ENCODE assay signal across 6 cellular contexts in genomic region chr16:2250652-2251280, GRCh38. TPM values are rescaled to one million over a fixed set of nuclear protein-coding genes. Genes with fewer than 3 reads are reported as not detected.
A peak's percentile ranks its signal among the peaks of the same experiment; 100 is the strongest.
DNase-seq lines count a peak whose midpoint lies in the region; ATAC-seq and TF ChIP-seq lines count a peak whose summit lies in the region.

No MANE protein-coding gene starts in this region.

- peak overlapping the region; percentile 87 to 96 for H3K27ac ChIP-seq in lung (ENCODE audit: low read depth in 1 of 2, low read length in 1 of 2)

- H3K27me3 ChIP-seq in lung (ENCODE audit: control insufficient read depth, insufficient read depth): no peaks in the 10 kb centered on the region

- H3K36me3 ChIP-seq in lung (ENCODE audit: control insufficient read depth in 2 of 2, insufficient read depth in 2 of 2, low read length in 2 of 2): peaks cover 18 to 30% of the 10 kb centered on the region in 2 donors

- peak overlapping the region; percentile 71 for H3K4me3 ChIP-seq in lung

- ATAC-seq in lung (ENCODE audit: insufficient read depth, low FRiP score): peak; percentile 3
- no peak for ATAC-seq in GM19463 (IDR thresholded peaks at IDR 0.05; ENCODE audit: unreplicated experiment)

- no peak for TF ChIP-seq CTCF in lung (IDR thresholded peaks at IDR 0.05; ENCODE audit: control extremely low read depth, extremely low read depth)

- peaks cover 3 to 6% of the 10 kb centered on the region in 2 donors for H3K4me1 ChIP-seq in lung (ENCODE audit: control insufficient read depth in 2 of 2, insufficient read depth in 2 of 2, low read length in 2 of 2)

- 8 to 11% methylated on average over 33 of the region's 33 CpGs for WGBS in lung, 2 donors

- DNase-seq in NCI-H748 (lab: John Stamatoyannopoulos, UW; ENCODE audit: unreplicated experiment) (peak; percentile 62), NCI-H748 treated with DMSO at 0.1 percent for 48 hours (lab: John Stamatoyannopoulos, UW) (no peak), lung (ENCODE audit: low spot score) (no peak), DMS153 (lab: John Stamatoyannopoulos, UW) (no peak)
- peak; percentile 63 for DNase-seq in activated naive CD4-positive, alpha-beta T cell treated with Interleukin-2 at 50 U/mL for 16 hours

- no peaks in the 10 kb centered on the region for H3K9me3 ChIP-seq in lung (ENCODE audit: control insufficient read depth in 2 of 2, insufficient read depth in 1 of 2, low read length in 1 of 2)

RNA-seq across cellular contexts. Expression of gene ECI1, which starts 0.6 kb away (rescaled TPM):
- 10 to 100 TPM; 35.0 to 71.9 TPM for total RNA-seq in lung
- polyA plus RNA-seq in lung: 10 to 100 TPM; 55.2 to 87.1 TPM

RNA-seq across cellular contexts. Expression of gene DNASE1L2, which starts 14.5 kb away (rescaled TPM):
- 1 to 10 TPM in 1 of 2 donors, under 1 TPM in 1; 0.65 to 1.0 TPM for total RNA-seq in lung
- under 1 TPM; 0.69 to 0.71 TPM for polyA plus RNA-seq in lung

RNA-seq across cellular contexts. Expression of gene RNPS1, which starts 17.2 kb away (rescaled TPM):
- total RNA-seq in lung: 100 to 1,000 TPM in 1 of 2 donors, 10 to 100 TPM in 1; 92.0 to 125 TPM
- 100 to 1,000 TPM in 1 of 2 donors, 10 to 100 TPM in 1; 98.7 to 144 TPM for polyA plus RNA-seq in lung

RNA-seq across cellular contexts. Expression of gene E4F1, which starts 27.4 kb away (rescaled TPM):
- 10 to 100 TPM; 21.0 to 30.2 TPM for total RNA-seq in lung
- 10 to 100 TPM; 22.9 to 26.7 TPM for polyA plus RNA-seq in lung

RNA-seq across cellular contexts. Expression of gene PGP, which starts 36.1 kb away (rescaled TPM):
- 10 to 100 TPM in 1 of 2 donors, 1 to 10 TPM in 1; 3.8 to 20.9 TPM for total RNA-seq in lung
- 10 to 100 TPM; 12.5 to 14.9 TPM for polyA plus RNA-seq in lung

Comparison
In these comparisons a context has a peak if more than half of its experiments do, and no peak if none do; other contexts are left out.
1. DNase-seq: peak in NCI-H748 (single experiment) and activated naive CD4-positive, alpha-beta T cell treated with Interleukin-2 at 50 U/mL for 16 hours (single experiment); none in NCI-H748 treated with DMSO at 0.1 percent for 48 hours (single experiment), lung (single experiment) and DMS153 (single experiment).